ENCODE assay signal across 8 cellular contexts in the genomic region with DNA sequence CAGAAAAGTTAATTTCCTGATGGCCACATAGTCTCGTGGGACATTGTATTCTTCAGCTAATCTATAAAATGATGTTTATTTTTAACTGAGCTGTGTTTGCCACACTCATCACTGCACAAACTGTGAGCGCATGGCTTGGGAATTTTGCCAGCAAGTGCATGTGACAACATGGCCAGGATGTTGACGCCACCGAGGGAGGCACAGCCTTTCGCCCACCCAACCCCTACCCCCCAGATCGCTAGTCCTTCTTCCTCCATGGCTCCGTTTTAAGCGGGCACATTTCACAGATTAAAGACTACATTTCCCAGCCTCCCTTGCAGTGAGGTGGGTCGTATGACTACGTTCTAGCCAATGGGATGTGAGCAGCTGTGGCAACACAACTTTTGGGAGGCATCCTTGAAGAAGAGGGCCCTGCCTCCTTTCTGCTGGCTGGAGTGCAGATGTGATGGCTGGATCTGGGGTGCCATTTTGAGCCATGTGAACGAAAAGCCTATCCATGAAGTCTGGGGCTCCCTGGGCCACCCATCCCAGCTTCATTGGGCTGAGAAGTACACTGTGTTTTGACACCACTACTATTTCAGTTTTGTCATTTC. TPM values are rescaled to one million over a fixed set of nuclear protein-coding genes. Genes with fewer than 3 reads are reported as not detected.
DNase-seq lines count a peak whose midpoint lies in the region; ATAC-seq, FAIRE-seq and TF ChIP-seq lines count a peak whose summit lies in the region.

No MANE protein-coding gene starts in this region.

- ATAC-seq in HG03565 (IDR thresholded peaks at IDR 0.05; ENCODE audit: unreplicated experiment), result no peak
- no peak for ATAC-seq in HG03571 (IDR thresholded peaks at IDR 0.05; ENCODE audit: unreplicated experiment)

- H3K9me3 Mint-ChIP-seq in brain, result peaks cover 0 to 4% (median 0%) of the 10 kb centered on the region in 5 experiments

- H3K4me1 Mint-ChIP-seq in brain, result peaks cover 31% of the 10 kb centered on the region

- H3K36me3 Mint-ChIP-seq in brain, result no peaks in the 10 kb centered on the region

- peak overlapping the region in 3 of 5 experiments; percentile 59 to 60 (median 60) for H3K27ac Mint-ChIP-seq in brain

- peak overlapping the region; percentile 57 to 80 (median 73) for H3K4me3 Mint-ChIP-seq in brain

- DNase-seq in activated CD4-positive, alpha-beta T cell treated with anti-CD3 and anti-CD28 coated beads for 48 hours, result peak; percentile 64
- DNase-seq in activated CD4-positive, alpha-beta T cell treated with anti-CD3 and anti-CD28 coated beads, Interleukin-2, amount 50 U/mL, for 4 hours, result no peak
- DNase-seq in NCI-H69 (lab: John Stamatoyannopoulos, UW) (peak; percentile 76), mucosa of gallbladder (ENCODE audit: low spot score) (peak; percentile 94), GM19239 (ENCODE audit: insufficient read length, low spot score) (no peak)

- no peak for FAIRE-seq in GM19239 (lab: Jason Lieb, UNC)

- H3K27me3 Mint-ChIP-seq in brain, result peaks cover 3% of the 10 kb centered on the region

- TF ChIP-seq CTCF in brain (conservative IDR thresholded peaks at IDR 0.05), result no peak

RNA-seq across cellular contexts. Expression of gene NRARP, which starts 7.9 kb away (rescaled TPM):
- polyA plus RNA-seq in brain (ENCODE audit: insufficient read depth, low read depth, low replicate concordance), result 3.9 TPM
- 124 TPM for total RNA-seq in mucosa of gallbladder

RNA-seq across cellular contexts. Expression of gene TOR4A, which starts 16.7 kb away (rescaled TPM):
- polyA plus RNA-seq in brain (ENCODE audit: insufficient read depth, low read depth, low replicate concordance), result 1.9 TPM
- 61.6 TPM for total RNA-seq in mucosa of gallbladder

RNA-seq across cellular contexts. Expression of gene NELFB, which starts 39.1 kb away (rescaled TPM):
- 89.9 TPM for polyA plus RNA-seq in brain (ENCODE audit: insufficient read depth, low read depth, low replicate concordance)
- total RNA-seq in mucosa of gallbladder, result 61.2 TPM

RNA-seq across cellular contexts. Expression of gene STPG3, which starts 43.1 kb away (rescaled TPM):
- polyA plus RNA-seq in brain (ENCODE audit: insufficient read depth, low read depth, low replicate concordance), result not detected
- total RNA-seq in mucosa of gallbladder, result not detected

RNA-seq across cellular contexts. Expression of gene TUBB4B, which starts 53.1 kb away (rescaled TPM):
- polyA plus RNA-seq in brain (ENCODE audit: insufficient read depth, low read depth, low replicate concordance), result 1,134 TPM
- total RNA-seq in mucosa of gallbladder, result 296 TPM

Comparison
In these comparisons a context has a peak if more than half of its experiments do, and no peak if none do; other contexts are left out.
1. DNase-seq: peak in activated CD4-positive, alpha-beta T cell treated with anti-CD3 and anti-CD28 coated beads for 48 hours (single experiment), NCI-H69 (single experiment) and mucosa of gallbladder (single experiment); none in activated CD4-positive, alpha-beta T cell treated with anti-CD3 and anti-CD28 coated beads, Interleukin-2, amount 50 U/mL, for 4 hours (0 of 2) and GM19239 (single experiment).